ENCODE assay signal across 10 cellular contexts in the genomic region with DNA sequence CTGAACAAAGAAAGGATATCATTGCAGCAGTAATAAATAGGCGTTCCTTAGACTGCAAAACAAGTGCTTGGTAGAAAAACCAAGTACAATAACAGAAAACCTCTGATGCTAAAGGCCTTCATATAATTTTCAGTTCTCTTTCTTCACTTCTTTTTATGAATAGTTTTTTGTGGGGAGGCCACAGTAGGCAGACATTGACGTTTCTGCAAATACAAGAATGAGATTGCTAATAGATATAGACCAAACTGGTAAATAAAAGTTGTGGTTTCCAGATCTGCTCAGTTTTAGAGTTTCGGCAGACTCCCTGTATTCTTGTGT. TPM values are rescaled to one million over a fixed set of nuclear protein-coding genes. Genes with fewer than 3 reads are reported as not detected.
A peak's percentile ranks its signal among the peaks of the same experiment; 100 is the strongest.
DNase-seq lines count a peak whose midpoint lies in the region; ATAC-seq and TF ChIP-seq lines count a peak whose summit lies in the region.
"Had no signal": no experiment of that assay in that cellular context is flagged by ENCODE, and none has a peak within 500 bp of the region (broad histone marks: within the 10 kb centered on the region; RNA-seq: fewer than 3 reads in every experiment).

No MANE protein-coding gene starts in this region.

- intact Hi-C loops in vagina (cut with DNase I) (no loop called here), upper lobe of right lung (cut with DNase I) (no loop called here)

- H3K4me1 ChIP-seq in MM.1S (ENCODE audit: low read length) = peaks cover 4% of the 10 kb centered on the region; the same call in 1 of the 2 replicates
- no peaks in the 10 kb centered on the region for H3K4me1 ChIP-seq in vagina
- H3K4me1 ChIP-seq in upper lobe of right lung = no peaks in the 10 kb centered on the region
- H3K4me1 ChIP-seq: Peyer's patch had no signal

- no peak for TF ChIP-seq CTCF in GM13976 (IDR thresholded peaks at IDR 0.05; ENCODE audit: borderline replicate concordance, control extremely low read depth, extremely low read depth, insufficient read depth, missing control alignments)
- TF ChIP-seq CTCF in MM.1S (IDR thresholded peaks at IDR 0.05; ENCODE audit: low read length) = no peak
- TF ChIP-seq CTCF in vagina (IDR thresholded peaks at IDR 0.05) = no peak
- TF ChIP-seq CTCF in upper lobe of right lung (IDR thresholded peaks at IDR 0.05) = no peak

- H3K27me3 ChIP-seq in MM.1S (replicated peaks; ENCODE audit: insufficient read depth, low read length) (no peaks in the 10 kb centered on the region), vagina (no peaks in the 10 kb centered on the region), upper lobe of right lung (no peaks in the 10 kb centered on the region)
- H3K27me3 ChIP-seq: cardiac muscle cell, Peyer's patch had no signal

- H3K9me3 ChIP-seq in MM.1S (replicated peaks; ENCODE audit: insufficient read depth, low read length) (no peaks in the 10 kb centered on the region), vagina (no peaks in the 10 kb centered on the region), upper lobe of right lung (no peaks in the 10 kb centered on the region)
- H3K9me3 ChIP-seq: Peyer's patch had no signal

- in situ Hi-C loops in GM13976 (cut with MboI; ENCODE audit: low sequenced_read_pairs, unreplicated experiment) = no loop called here

- H3K36me3 ChIP-seq in MM.1S (replicated peaks; ENCODE audit: insufficient read depth, low read length) (no peaks in the 10 kb centered on the region), vagina (no peaks in the 10 kb centered on the region), upper lobe of right lung (no peaks in the 10 kb centered on the region)
- H3K36me3 ChIP-seq: cardiac muscle cell, Peyer's patch had no signal

- DNase-seq in GM13976 (ENCODE audit: low spot score) = peak; percentile 37
- no peak for DNase-seq in MM.1S
- no peak for DNase-seq in central memory CD4-positive, alpha-beta T cell
- DNase-seq in vagina (ENCODE audit: extremely low spot score in 2 of 2) = no peak
- DNase-seq in upper lobe of right lung = no peak
- no peak for DNase-seq in stimulated activated CD4-positive, alpha-beta T cell treated with anti-CD3 and anti-CD28 coated beads, Interleukin-2, amount 100 ng/mL, for 48 hours
- DNase-seq: Peyer's patch had no signal

- no peak overlapping the region for H3K4me3 ChIP-seq in MM.1S (ENCODE audit: low read length)
- H3K4me3 ChIP-seq in vagina = no peak overlapping the region
- H3K4me3 ChIP-seq in upper lobe of right lung = no peak overlapping the region
- H3K4me3 ChIP-seq: cardiac muscle cell, Peyer's patch had no signal

- H3K79me2 ChIP-seq in MM.1S (ENCODE audit: low read length) = no peaks in the 10 kb centered on the region

- H3F3A ChIP-seq in MM.1S (ENCODE audit: insufficient read depth, low read length) = peaks cover 10% of the 10 kb centered on the region

- TF ChIP-seq POLR2A in vagina (IDR thresholded peaks at IDR 0.05) = no peak

- no peak overlapping the region for H3K9ac ChIP-seq in MM.1S (ENCODE audit: low read length)

- H4K20me1 ChIP-seq in MM.1S (ENCODE audit: insufficient read depth, low read length) = no peaks in the 10 kb centered on the region

- H3K27ac ChIP-seq in MM.1S (ENCODE audit: low read length) (no peak overlapping the region), vagina (no peak overlapping the region), upper lobe of right lung (no peak overlapping the region)

- H3K9me2 ChIP-seq in MM.1S (replicated peaks; ENCODE audit: insufficient read depth, low read length) = no peaks in the 10 kb centered on the region

- ATAC-seq in GM19438 (IDR thresholded peaks at IDR 0.05; ENCODE audit: low read depth, unreplicated experiment) = peak; percentile 59
- ATAC-seq in HG02943 (IDR thresholded peaks at IDR 0.05; ENCODE audit: low read depth, unreplicated experiment) = peak; percentile 63
- ATAC-seq in upper lobe of right lung = no peak

- no peak overlapping the region for H2AFZ ChIP-seq in MM.1S (ENCODE audit: low read length)

- H3K4me2 ChIP-seq in MM.1S (ENCODE audit: low read depth, low read length) = peak overlapping the region; percentile 67; the same call in 1 of the 2 replicates

RNA-seq across cellular contexts. Expression of gene RAP1GDS1, which starts 57.0 kb away (rescaled TPM):
- total RNA-seq in vagina (16.0 TPM), upper lobe of right lung (39.1 TPM)
